13 cellular contexts compared by ENCODE assay signal in the genomic region with DNA sequence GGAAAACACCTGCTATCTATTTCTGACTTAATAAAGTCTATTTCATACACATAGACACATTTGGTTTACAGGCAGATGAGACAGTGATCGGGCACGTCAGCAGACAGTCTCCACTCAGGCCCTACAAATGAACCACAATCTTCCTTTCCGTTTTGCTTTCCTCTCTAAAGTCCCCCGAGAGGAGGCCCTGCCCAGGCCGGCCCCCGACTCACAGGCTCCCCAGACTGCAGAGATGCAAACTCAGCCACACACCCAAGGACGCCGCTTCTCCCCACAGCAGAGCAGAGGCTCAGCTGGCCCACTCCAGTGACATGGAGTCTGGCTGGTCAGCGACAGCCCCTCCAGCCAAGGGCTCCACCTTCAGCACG. TPM values are rescaled to one million over a fixed set of nuclear protein-coding genes. Genes with fewer than 3 reads are reported as not detected.
DNase-seq lines count a peak whose midpoint lies in the region; ATAC-seq and TF ChIP-seq lines count a peak whose summit lies in the region.
"Had no signal": no experiment of that assay in that cellular context is flagged by ENCODE, and none has a peak within 500 bp of the region (broad histone marks: within the 10 kb centered on the region; RNA-seq: fewer than 3 reads in every experiment).

No MANE protein-coding gene starts in this region.

- no peaks in the 10 kb centered on the region for H4K20me1 ChIP-seq in BLaER1
- no peaks in the 10 kb centered on the region for H4K20me1 ChIP-seq in PC-9 (ENCODE audit: insufficient read depth)

- H3K9me3 ChIP-seq in BLaER1 (no peaks in the 10 kb centered on the region), PC-9 (ENCODE audit: insufficient read depth, low read depth) (no peaks in the 10 kb centered on the region)
- H3K9me3 ChIP-seq: testis had no signal

- no peaks in the 10 kb centered on the region for H3K27me3 Mint-ChIP-seq in activated naive CD8-positive, alpha-beta T cell treated with anti-CD3 and anti-CD28 coated beads, Interleukin-2, amount 10 ng/mL, durations not matched to agents 7 days and 5 days

- peak overlapping the region; percentile 95 for H3K27ac Mint-ChIP-seq in activated naive CD8-positive, alpha-beta T cell treated with anti-CD3 and anti-CD28 coated beads, Interleukin-2, amount 10 ng/mL, durations not matched to agents 7 days and 5 days

- peaks cover 13% of the 10 kb centered on the region for H3K36me3 Mint-ChIP-seq in activated naive CD8-positive, alpha-beta T cell treated with anti-CD3 and anti-CD28 coated beads, Interleukin-2, amount 10 ng/mL, durations not matched to agents 7 days and 5 days

- H3K79me2 ChIP-seq in PC-9 (ENCODE audit: low read depth): no peaks in the 10 kb centered on the region

- DNase-seq in activated naive CD8-positive, alpha-beta T cell treated with anti-CD3 and anti-CD28 coated beads, Interleukin-2, amount 10 ng/mL, durations not matched to agents 7 days and 5 days: no peak
- DNase-seq in NCI-H1436 treated with DMSO at 0.1 percent for 48 hours (lab: John Stamatoyannopoulos, UW): no peak
- no peak for DNase-seq in SIG-M5 treated with dmso at 0.1 percent for 504 hours (lab: John Stamatoyannopoulos, UW; ENCODE audit: unreplicated experiment)
- DNase-seq in NCI-H748 treated with DMSO at 0.1 percent for 48 hours (lab: John Stamatoyannopoulos, UW): no peak
- no peak for DNase-seq in PC-9
- DNase-seq: AML-193, hypothalamus, IMR-90, testis had no signal

- intact Hi-C loops in PC-9 (cut with micrococcal nuclease; ENCODE audit: unreplicated experiment): no loop called here

- H3K9me2 ChIP-seq in PC-9 (ENCODE audit: insufficient read depth): no peaks in the 10 kb centered on the region

- H3K4me3 Mint-ChIP-seq in activated naive CD8-positive, alpha-beta T cell treated with anti-CD3 and anti-CD28 coated beads, Interleukin-2, amount 10 ng/mL, durations not matched to agents 7 days and 5 days: peak overlapping the region; percentile 83

- 0 out of 2 replicates have a peak overlapping the region, but pooled peaks have one; percentile 55 for H3K9ac ChIP-seq in BLaER1

- H3K4me1 Mint-ChIP-seq in activated naive CD8-positive, alpha-beta T cell treated with anti-CD3 and anti-CD28 coated beads, Interleukin-2, amount 10 ng/mL, durations not matched to agents 7 days and 5 days: peaks cover 45% of the 10 kb centered on the region

- no peak overlapping the region for H3K4me3 ChIP-seq in BLaER1
- H3K4me3 ChIP-seq in PC-9: no peak overlapping the region
- H3K4me3 ChIP-seq: SK-N-MC, testis had no signal

- H3K4me1 ChIP-seq in BLaER1 (peaks cover 43% of the 10 kb centered on the region), PC-9 (replicated peaks; ENCODE audit: insufficient read depth) (no peaks in the 10 kb centered on the region)
- H3K4me1 ChIP-seq: testis had no signal

- H3K27ac ChIP-seq in BLaER1 (0 out of 2 replicates have a peak overlapping the region, but pooled peaks have one; percentile 44), PC-9 (no peak overlapping the region)
- H3K27ac ChIP-seq: SK-N-MC, testis had no signal

- H3K4me2 ChIP-seq in BLaER1 (peak overlapping the region; percentile 68), PC-9 (no peak overlapping the region)

- H3F3A ChIP-seq in PC-9 (ENCODE audit: insufficient read depth, low read depth): no peaks in the 10 kb centered on the region

- H3K36me3 ChIP-seq in BLaER1: peaks cover 77% of the 10 kb centered on the region
- no peaks in the 10 kb centered on the region for H3K36me3 ChIP-seq in PC-9 (ENCODE audit: low read depth)

- CTCF ChIA-PET in PC-9 (lab: Charles Lee): no interaction called here

- peak; percentile 6 for ATAC-seq in GM18907 (IDR thresholded peaks at IDR 0.05; ENCODE audit: unreplicated experiment)
- ATAC-seq in HG03196 (IDR thresholded peaks at IDR 0.05; ENCODE audit: unreplicated experiment): peak; percentile 36
- peak; percentile 36 for ATAC-seq in activated naive CD8-positive, alpha-beta T cell treated with anti-CD3 and anti-CD28 coated beads, Interleukin-2, amount 10 ng/mL, durations not matched to agents 7 days and 5 days (ENCODE audit: low read depth)

- H2AFZ ChIP-seq in PC-9: no peak overlapping the region

- TF ChIP-seq CTCF in PC-9 (conservative IDR thresholded peaks at IDR 0.05): no peak

- POLR2A ChIA-PET in activated naive CD8-positive, alpha-beta T cell treated with anti-CD3 and anti-CD28 coated beads, Interleukin-2, amount 10 ng/mL, durations not matched to agents 7 days and 5 days (lab: Charles Lee): interaction anchor here (1.7 to 5.3 kb wide), 5 partner anchors 10 to 204 kb away, joined by 5 to 29 read pairs (median 12); partner anchors contain the start of genes HDLBP, MTERF4, PASK and PPP1R7
- POLR2A ChIA-PET in PC-9 (lab: Charles Lee; ENCODE audit: unreplicated experiment): no interaction called here

- H3K27me3 ChIP-seq in BLaER1 (no peaks in the 10 kb centered on the region), PC-9 (ENCODE audit: insufficient read depth, low read depth) (no peaks in the 10 kb centered on the region)
- H3K27me3 ChIP-seq: testis had no signal

- no TSS peak for BruUV-seq in PC-9 (replicated peaks; lab: Mats Ljungman, UMichigan)

- H3K9me3 Mint-ChIP-seq in activated naive CD8-positive, alpha-beta T cell treated with anti-CD3 and anti-CD28 coated beads, Interleukin-2, amount 10 ng/mL, durations not matched to agents 7 days and 5 days: no peaks in the 10 kb centered on the region

RNA-seq across cellular contexts. Expression of gene MTERF4, which starts 9.3 kb away (rescaled TPM):
- total RNA-seq in activated naive CD8-positive, alpha-beta T cell treated with anti-CD3 and anti-CD28 coated beads, Interleukin-2, amount 10 ng/mL, durations not matched to agents 7 days and 5 days: 10 to 100 TPM; 88.1 to 88.9 TPM
- total RNA-seq in PC-9 (2021): 38.6 and 42.8 TPM in 2 replicates

RNA-seq across cellular contexts. Expression of gene PASK, which starts 37.8 kb away (rescaled TPM):
- 100 to 1,000 TPM; 132 to 153 TPM for total RNA-seq in activated naive CD8-positive, alpha-beta T cell treated with anti-CD3 and anti-CD28 coated beads, Interleukin-2, amount 10 ng/mL, durations not matched to agents 7 days and 5 days
- 70.4 and 77.5 TPM in 2 replicates for total RNA-seq in PC-9 (2021)

RNA-seq across cellular contexts. Expression of gene PPP1R7, which starts 38.8 kb away (rescaled TPM):
- 10 to 100 TPM; 78.8 to 84.6 TPM for total RNA-seq in activated naive CD8-positive, alpha-beta T cell treated with anti-CD3 and anti-CD28 coated beads, Interleukin-2, amount 10 ng/mL, durations not matched to agents 7 days and 5 days
- total RNA-seq in PC-9 (2021): 113 and 143 TPM in 2 replicates
